ENCODE assay signal across 8 cellular contexts in the genomic region with DNA sequence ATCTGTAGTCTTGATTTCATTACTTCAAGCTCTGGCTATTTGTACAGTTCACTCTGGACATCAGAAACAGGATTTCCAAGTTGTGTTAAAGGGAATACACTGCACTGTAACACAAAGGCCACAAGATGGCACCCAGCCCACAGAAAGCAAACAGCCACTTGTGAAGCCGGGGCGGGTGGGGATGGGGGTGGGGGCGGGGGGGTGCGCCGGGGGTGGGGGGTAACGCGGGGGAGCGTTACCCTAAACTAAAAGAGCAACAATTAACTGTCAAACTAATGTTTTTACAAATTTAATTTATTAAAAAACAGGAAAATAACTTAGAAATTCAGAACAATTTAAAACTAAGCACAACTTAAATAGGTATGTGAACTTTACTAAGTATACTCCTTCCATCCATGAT. TPM values are rescaled to one million over a fixed set of nuclear protein-coding genes. Genes with fewer than 3 reads are reported as not detected.
DNase-seq lines count a peak whose midpoint lies in the region; ATAC-seq and TF ChIP-seq lines count a peak whose summit lies in the region.

No MANE protein-coding gene starts in this region.

- POLR2A ChIA-PET in OCI-LY7 (lab: Charles Lee) = no interaction called here

- H4K20me1 ChIP-seq in OCI-LY7 (ENCODE audit: insufficient read depth, low read length) = no peaks in the 10 kb centered on the region

- peak; percentile 81 for ATAC-seq in HG03159 (IDR thresholded peaks at IDR 0.05; ENCODE audit: unreplicated experiment)
- peak; percentile 59 to 67 for ATAC-seq in activated naive CD4-positive, alpha-beta T cell treated with anti-CD3 and anti-CD28 coated beads, Interleukin-2, amount 50 U/mL, for 72 hours
- peak in 3 of 8 donors; percentile 48 to 58 (median 53) for ATAC-seq in heart right ventricle
- ATAC-seq in HG03025 (IDR thresholded peaks at IDR 0.05; ENCODE audit: low FRiP score, unreplicated experiment) = no peak

- H3K27ac ChIP-seq in OCI-LY7 (ENCODE audit: low read depth, low read length, poor library complexity, severe bottlenecking) (no peak overlapping the region), heart right ventricle (no peak overlapping the region)

- H3K27ac Mint-ChIP-seq in activated naive CD4-positive, alpha-beta T cell treated with anti-CD3 and anti-CD28 coated beads, Interleukin-2, amount 50 U/mL, for 72 hours = no peak overlapping the region

- WGBS in heart right ventricle, 2 donors = 1 to 3% methylated on average over 7 to 8 of the region's 8 CpGs

- H3K9me3 Mint-ChIP-seq in activated naive CD4-positive, alpha-beta T cell treated with anti-CD3 and anti-CD28 coated beads, Interleukin-2, amount 50 U/mL, for 72 hours = no peaks in the 10 kb centered on the region

- TF ChIP-seq CTCF in OCI-LY7 (conservative IDR thresholded peaks at IDR 0.05; ENCODE audit: low read length) (peak; percentile 41), heart right ventricle (IDR thresholded peaks at IDR 0.05) (peak; percentile 16 to 66 (median 52))

- H3K4me1 ChIP-seq in OCI-LY7 (ENCODE audit: insufficient read depth, low read length, poor library complexity, severe bottlenecking) (no peaks in the 10 kb centered on the region), heart right ventricle (peaks cover 0 to 3% (median 0%) of the 10 kb centered on the region in 9 donors)

- H3K9me3 ChIP-seq in OCI-LY7 (ENCODE audit: low read length) (no peaks in the 10 kb centered on the region), heart right ventricle (no peaks in the 10 kb centered on the region)

- H3K4me3 ChIP-seq in OCI-LY7 (ENCODE audit: low read depth, low read length, poor library complexity, severe bottlenecking) (no peak overlapping the region), heart right ventricle (no peak overlapping the region)

- H3K9me2 ChIP-seq in OCI-LY7 (ENCODE audit: insufficient read depth, low read length) = no peaks in the 10 kb centered on the region

- H3K27me3 ChIP-seq in heart right ventricle = peaks cover 0 to 7% (median 0%) of the 10 kb centered on the region in 7 donors

- peak overlapping the region; percentile 26; the same call in 1 of the 2 replicates for H3K4me2 ChIP-seq in OCI-LY7 (ENCODE audit: low read length)

- CTCF ChIA-PET in OCI-LY7 (lab: Charles Lee; ENCODE audit: unreplicated experiment) = interaction anchor here (0.6 kb wide), 1 partner anchor 206 kb away, joined by 3 read pairs; no protein-coding TSS in a partner anchor

- no peaks in the 10 kb centered on the region for H3K79me2 ChIP-seq in OCI-LY7 (ENCODE audit: insufficient read depth, low read depth, low read length)

- intact Hi-C loops in OCI-LY7 (cut with micrococcal nuclease; ENCODE audit: unreplicated experiment) = loop anchor here (1.0 to 10.0 kb wide), 2 partner anchors 60 to 208 kb away; no protein-coding TSS in a partner anchor
- intact Hi-C loops in heart right ventricle (cut with DNase I) = loop anchor here (2.0 to 10.0 kb wide), 5 partner anchors 88 to 370 kb away; partner anchors contain the start of genes APOO (in 2 of the 10), CXorf58 (in 2 of the 10) and SAT1 (in 1 of the 10)

- no TSS peak for BruUV-seq in OCI-LY7 (replicated peaks; lab: Mats Ljungman, UMichigan)

- H2AFZ ChIP-seq in OCI-LY7 (ENCODE audit: low read length) = no peak overlapping the region

- peak; percentile 12 for DNase-seq in activated T-cell treated with anti-CD3 and anti-CD28 coated beads for 1 hour (ENCODE audit: low read depth)
- DNase-seq in activated T-cell treated with anti-CD3 and anti-CD28 coated beads, Interleukin-2, amount 50 U/mL, for 1 hour = no peak
- DNase-seq in OCI-LY7 (ENCODE audit: low spot score) = peak; percentile 65
- peak in 1 of 2 donors; percentile 6 for DNase-seq in activated naive CD4-positive, alpha-beta T cell treated with anti-CD3 and anti-CD28 coated beads, Interleukin-2, amount 50 U/mL, for 72 hours (ENCODE audit: low spot score in 2 of 2)
- DNase-seq in heart right ventricle = peak in 1 of 2 donors; percentile 49
- DNase-seq in putamen (ENCODE audit: low spot score) = peak; percentile 24

- no peaks in the 10 kb centered on the region for H3K36me3 Mint-ChIP-seq in activated naive CD4-positive, alpha-beta T cell treated with anti-CD3 and anti-CD28 coated beads, Interleukin-2, amount 50 U/mL, for 72 hours

- H3K36me3 ChIP-seq in OCI-LY7 (ENCODE audit: insufficient read depth, low read length) (no peaks in the 10 kb centered on the region), heart right ventricle (no peaks in the 10 kb centered on the region)

RNA-seq across cellular contexts. Expression of gene PRDX4, which starts 27.3 kb away (rescaled TPM):
- 82.9 and 88.0 TPM in 2 replicates for total RNA-seq in OCI-LY7 (2014; rRNA removed; shearing (Covaris generic))
- total RNA-seq in OCI-LY7 (2022) (46.0 and 47.3 TPM in 2 replicates), heart right ventricle (10 to 100 TPM; 27.3 to 81.8 (median 38.8) TPM)
- total RNA-seq in activated naive CD4-positive, alpha-beta T cell treated with anti-CD3 and anti-CD28 coated beads, Interleukin-2, amount 50 U/mL, for 72 hours = 10 to 100 TPM; 42.6 to 48.2 TPM
- polyA plus RNA-seq in heart right ventricle = 100 to 1,000 TPM in 1 of 2 donors, 10 to 100 TPM in 1; 15.3 to 134 TPM

RNA-seq across cellular contexts. Expression of gene ACOT9, which starts 48.5 kb away (rescaled TPM):
- total RNA-seq in OCI-LY7 (2014; rRNA removed; shearing (Covaris generic)) = 9.0 and 10.6 TPM in 2 replicates
- total RNA-seq in OCI-LY7 (2022) (1.9 and 2.1 TPM in 2 replicates), heart right ventricle (10 to 100 TPM; 44.8 to 79.7 (median 64.6) TPM)
- total RNA-seq in activated naive CD4-positive, alpha-beta T cell treated with anti-CD3 and anti-CD28 coated beads, Interleukin-2, amount 50 U/mL, for 72 hours = 10 to 100 TPM; 33.6 to 56.3 TPM
- 10 to 100 TPM; 70.8 to 71.4 TPM for polyA plus RNA-seq in heart right ventricle
